ENCODE assay signal across 8 cellular contexts in genomic region chr3:49939858-49940666, GRCh38. TPM values are rescaled to one million over a fixed set of nuclear protein-coding genes. Genes with fewer than 3 reads are reported as not detected.
DNase-seq lines count a peak whose midpoint lies in the region; ATAC-seq and TF ChIP-seq lines count a peak whose summit lies in the region.

TSS of gene RBM6 (plus strand) at chr3:49940150. CDS start at chr3:49962642, 22,492 bp downstream.

- H3K4me3 ChIP-seq in RWPE2 (ENCODE audit: severe bottlenecking) (peak within 1 kb of the TSS; percentile 56), fibroblast of mammary gland (ENCODE audit: control insufficient read depth, low read depth, low read length) (peak within 1 kb of the TSS; percentile 63)

- peaks cover 4% of the 10 kb centered on the region for H3K9me3 Mint-ChIP-seq in activated T-helper 2 cell treated with anti-CD3 and anti-CD28 coated beads, Interferon-gamma antibody, Interleukin-2, Interleukin-4, amounts not matched to agents 10 μg/mL and 5 μg/mL and 100 μg/mL, durations not matched to agents 14 hours and 24 hours and 36 hours
- H3K9me3 Mint-ChIP-seq in naive thymus-derived CD8-positive, alpha-beta T cell: no peaks in the 10 kb centered on the region

- peak; percentile 97 for DNase-seq in EH (ENCODE audit: low read depth)
- peak; percentile 95 for DNase-seq in H4 (ENCODE audit: low spot score)
- peak; percentile 98 for DNase-seq in LoVo (ENCODE audit: low spot score)
- peak; percentile 98 for DNase-seq in RWPE2 (ENCODE audit: low spot score)
- DNase-seq in activated T-helper 2 cell treated with anti-CD3 and anti-CD28 coated beads, Interferon-gamma antibody, Interleukin-2, Interleukin-4, amounts not matched to agents 10 μg/mL and 5 μg/mL and 100 μg/mL, durations not matched to agents 14 hours and 24 hours and 36 hours (ENCODE audit: low spot score): peak; percentile 95
- DNase-seq in fibroblast of mammary gland (ENCODE audit: low read depth): peak; percentile 98
- peak; percentile 85 to 96 (median 90) for DNase-seq in naive thymus-derived CD8-positive, alpha-beta T cell
- peak; percentile 88 to 93 (median 90) for DNase-seq in stimulated activated naive CD4-positive, alpha-beta T cell (lab: John Stamatoyannopoulos, UW)

- H3K4me3 Mint-ChIP-seq in activated T-helper 2 cell treated with anti-CD3 and anti-CD28 coated beads, Interferon-gamma antibody, Interleukin-2, Interleukin-4, amounts not matched to agents 10 μg/mL and 5 μg/mL and 100 μg/mL, durations not matched to agents 14 hours and 24 hours and 36 hours (ENCODE audit: low read depth): peak within 1 kb of the TSS; percentile 91
- peak within 1 kb of the TSS; percentile 95 to 100 (median 99) for H3K4me3 Mint-ChIP-seq in naive thymus-derived CD8-positive, alpha-beta T cell

- H3K9me3 ChIP-seq in RWPE2 (ENCODE audit: severe bottlenecking): no peaks in the 10 kb centered on the region

- no peaks in the 10 kb centered on the region for H3K27me3 Mint-ChIP-seq in activated T-helper 2 cell treated with anti-CD3 and anti-CD28 coated beads, Interferon-gamma antibody, Interleukin-2, Interleukin-4, amounts not matched to agents 10 μg/mL and 5 μg/mL and 100 μg/mL, durations not matched to agents 14 hours and 24 hours and 36 hours (ENCODE audit: low read depth)
- no peaks in the 10 kb centered on the region for H3K27me3 Mint-ChIP-seq in naive thymus-derived CD8-positive, alpha-beta T cell

- peaks cover 16% of the 10 kb centered on the region for H3K4me1 Mint-ChIP-seq in activated T-helper 2 cell treated with anti-CD3 and anti-CD28 coated beads, Interferon-gamma antibody, Interleukin-2, Interleukin-4, amounts not matched to agents 10 μg/mL and 5 μg/mL and 100 μg/mL, durations not matched to agents 14 hours and 24 hours and 36 hours (ENCODE audit: low read depth)
- H3K4me1 Mint-ChIP-seq in naive thymus-derived CD8-positive, alpha-beta T cell: peaks cover 11 to 39% (median 31%) of the 10 kb centered on the region in 4 donors

- H3K27me3 ChIP-seq in RWPE2 (ENCODE audit: insufficient read depth, poor library complexity, severe bottlenecking): no peaks in the 10 kb centered on the region

- ATAC-seq in RWPE2 (ENCODE audit: low read depth): peak; percentile 98
- peak; percentile 96 to 98 for ATAC-seq in naive thymus-derived CD8-positive, alpha-beta T cell

- TF ChIP-seq CTCF in RWPE2 (IDR thresholded peaks at IDR 0.05; ENCODE audit: poor library complexity, severe bottlenecking) (peak; percentile 5), fibroblast of mammary gland (conservative IDR thresholded peaks at IDR 0.05; ENCODE audit: control insufficient read depth, insufficient read depth, low read depth, low read length) (no peak)

- intact Hi-C loops in activated T-helper 2 cell treated with anti-CD3 and anti-CD28 coated beads, Interferon-gamma antibody, Interleukin-2, Interleukin-4, amounts not matched to agents 10 μg/mL and 5 μg/mL and 100 μg/mL, durations not matched to agents 14 hours and 24 hours and 36 hours (cut with micrococcal nuclease): loop anchor here (1.0 to 10.0 kb wide), 3 partner anchors 11 to 355 kb away; partner anchors contain the start of genes HYAL3, IFRD2, MON1A and NAA80

- H3K36me3 ChIP-seq in RWPE2 (ENCODE audit: low read depth): peaks cover 14% of the 10 kb centered on the region

- POLR2A ChIA-PET in naive thymus-derived CD8-positive, alpha-beta T cell (lab: Charles Lee): interaction anchor here (0.7 to 2.7 kb wide), 14 partner anchors 8 to 1640 kb away, joined by 3 to 29 read pairs (median 4); partner anchors contain the start of genes AMIGO3, HYAL3, INKA1 and IP6K1

- peaks cover 4% of the 10 kb centered on the region for H3K4me1 ChIP-seq in RWPE2 (ENCODE audit: insufficient read depth, poor library complexity, severe bottlenecking)

- H3K36me3 Mint-ChIP-seq in activated T-helper 2 cell treated with anti-CD3 and anti-CD28 coated beads, Interferon-gamma antibody, Interleukin-2, Interleukin-4, amounts not matched to agents 10 μg/mL and 5 μg/mL and 100 μg/mL, durations not matched to agents 14 hours and 24 hours and 36 hours (ENCODE audit: low read depth): peaks cover 19% of the 10 kb centered on the region
- peaks cover under 1 to 12% (median 5%) of the 10 kb centered on the region in 3 donors for H3K36me3 Mint-ChIP-seq in naive thymus-derived CD8-positive, alpha-beta T cell

- H3K27ac Mint-ChIP-seq in activated T-helper 2 cell treated with anti-CD3 and anti-CD28 coated beads, Interferon-gamma antibody, Interleukin-2, Interleukin-4, amounts not matched to agents 10 μg/mL and 5 μg/mL and 100 μg/mL, durations not matched to agents 14 hours and 24 hours and 36 hours: peak within 1 kb of the TSS; percentile 92
- H3K27ac Mint-ChIP-seq in naive thymus-derived CD8-positive, alpha-beta T cell: peak within 1 kb of the TSS; percentile 95 to 99 (median 98)

- H3K27ac ChIP-seq in RWPE2 (ENCODE audit: poor library complexity, severe bottlenecking): peak within 1 kb of the TSS; percentile 69

RNA-seq across cellular contexts. Expression of gene RBM6, which starts in this region (rescaled TPM):
- total RNA-seq in H4 (2014; rRNA removed; shearing (Covaris generic)): 17.1 and 31.5 TPM in 2 replicates
- 99.2 and 104 TPM in 2 replicates for total RNA-seq in activated T-helper 2 cell treated with anti-CD3 and anti-CD28 coated beads, Interferon-gamma antibody, Interleukin-2, Interleukin-4, amounts not matched to agents 10 μg/mL and 5 μg/mL and 100 μg/mL, durations not matched to agents 14 hours and 24 hours and 36 hours
- 100 to 1,000 TPM; 189 to 197 TPM for total RNA-seq in naive thymus-derived CD8-positive, alpha-beta T cell
- polyA plus RNA-seq in naive thymus-derived CD8-positive, alpha-beta T cell: 10 to 100 TPM; 29.9 to 46.5 (median 31.7) TPM

Comparison
In these comparisons a context has a peak if more than half of its experiments do, and no peak if none do; other contexts are left out.
1. Peak in every context shown above with its lines: DNase-seq, ATAC-seq, H3K4me3 ChIP-seq and H3K27ac ChIP-seq.